ENCODE assay signal across 29 cellular contexts in the genomic region with DNA sequence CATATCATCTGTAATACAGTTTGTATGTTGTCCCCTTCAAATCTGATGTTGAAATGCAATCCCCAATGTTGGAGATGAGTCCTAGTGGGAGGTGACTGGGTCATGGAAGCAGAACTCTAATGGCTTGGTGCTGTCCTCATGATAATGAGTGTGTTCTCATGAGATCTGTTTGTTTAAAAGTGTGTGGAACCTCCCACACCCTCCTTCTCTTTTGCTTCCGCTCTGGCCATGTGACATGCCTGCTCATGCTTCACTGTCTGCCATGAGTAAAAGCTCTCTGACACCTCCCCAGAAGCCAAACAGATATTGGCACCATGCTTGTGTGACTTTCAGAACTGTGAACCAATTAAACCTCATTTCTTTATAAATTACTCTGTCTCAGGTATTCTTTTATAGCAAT.
"Had no signal": no experiment of that assay in that cellular context is flagged by ENCODE, and none has a peak within 500 bp of the region (broad histone marks: within the 10 kb centered on the region; RNA-seq: fewer than 3 reads in every experiment).

No MANE protein-coding gene starts in this region.

- H3K27me3 Mint-ChIP-seq: effector memory CD8-positive, alpha-beta T cell; type B pancreatic cell had no signal

- H3K27ac ChIP-seq: coronary artery, epithelial cell of prostate, esophagus muscularis mucosa, foreskin keratinocyte, gastroesophageal sphincter, heart left ventricle, hepatocyte, left ventricle myocardium inferior, lower lobe of right lung, ovary, psoas muscle, sigmoid colon, testis, tibial artery had no signal

- H3K4me3 Mint-ChIP-seq: effector memory CD8-positive, alpha-beta T cell; natural killer cell; stimulated activated effector memory CD8-positive, alpha-beta T cell treated with anti-CD3 and anti-CD28 coated beads, Interleukin-12 subunit alpha, Interleukin-12 subunit beta, amount 100 ng/mL, for 72 hours; type B pancreatic cell had no signal

- DNase-seq: dermis blood vessel endothelial cell; effector memory CD8-positive, alpha-beta T cell; foreskin keratinocyte; heart left ventricle; left cardiac atrium; left ventricle myocardium inferior; lower lobe of right lung; natural killer cell; occipital lobe; ovary; posterior cingulate gyrus; psoas muscle; right cardiac atrium; sigmoid colon; stimulated activated CD4-positive, alpha-beta T cell treated with anti-CD3 and anti-CD28 coated beads, Interleukin-2, amount 100 ng/mL, for 24 hours; stimulated activated CD4-positive, alpha-beta T cell treated with anti-CD3 and anti-CD28 coated beads, Interleukin-4, amount 100 ng/mL, for 24 hours; stimulated activated naive CD8-positive, alpha-beta T cell treated with anti-CD3 and anti-CD28 coated beads, Interleukin-15, Interleukin-2, amounts not matched to agents 100 U/mL and 50 U/mL, for 24 hours; substantia nigra; testis; tibial artery had no signal

- H3K4me1 ChIP-seq: esophagus muscularis mucosa, foreskin keratinocyte, gastroesophageal sphincter, heart left ventricle, left ventricle myocardium inferior, lower lobe of right lung, psoas muscle, sigmoid colon, testis, tibial artery had no signal

- H3K4me2 ChIP-seq: hepatocyte had no signal

- H3K9me3 ChIP-seq: esophagus muscularis mucosa, gastroesophageal sphincter, lower lobe of right lung, ovary, psoas muscle, testis, tibial artery had no signal

- H3K36me3 ChIP-seq: esophagus muscularis mucosa, gastroesophageal sphincter, heart left ventricle, left ventricle myocardium inferior, lower lobe of right lung, ovary, sigmoid colon, tibial artery had no signal

- H2AFZ ChIP-seq: hepatocyte had no signal

- ATAC-seq: effector memory CD8-positive, alpha-beta T cell; foreskin keratinocyte; gastroesophageal sphincter; heart left ventricle; left cardiac atrium; lower lobe of right lung; natural killer cell; psoas muscle; right cardiac atrium; stimulated activated effector memory CD8-positive, alpha-beta T cell treated with anti-CD3 and anti-CD28 coated beads, Interleukin-12 subunit alpha, Interleukin-12 subunit beta, amount 100 ng/mL, for 72 hours; stimulated activated naive CD8-positive, alpha-beta T cell treated with anti-CD3 and anti-CD28 coated beads, Interleukin-15, Interleukin-2, amounts not matched to agents 100 U/mL and 50 U/mL, for 24 hours had no signal

- H3K36me3 Mint-ChIP-seq: stimulated activated effector memory CD8-positive, alpha-beta T cell treated with anti-CD3 and anti-CD28 coated beads, Interleukin-12 subunit alpha, Interleukin-12 subunit beta, amount 100 ng/mL, for 72 hours; type B pancreatic cell had no signal

- H3K79me2 ChIP-seq: hepatocyte had no signal

- H3K27me3 ChIP-seq: esophagus muscularis mucosa, foreskin keratinocyte, gastroesophageal sphincter, heart left ventricle, hepatocyte, ovary, sigmoid colon, testis, tibial artery had no signal

- H3K4me3 ChIP-seq: coronary artery, esophagus muscularis mucosa, gastroesophageal sphincter, heart left ventricle, hepatocyte, left ventricle myocardium inferior, lower lobe of right lung, ovary, psoas muscle, sigmoid colon, testis, tibial artery had no signal

- H3K27ac Mint-ChIP-seq: effector memory CD8-positive, alpha-beta T cell; natural killer cell; stimulated activated effector memory CD8-positive, alpha-beta T cell treated with anti-CD3 and anti-CD28 coated beads, Interleukin-12 subunit alpha, Interleukin-12 subunit beta, amount 100 ng/mL, for 72 hours; type B pancreatic cell had no signal

- FAIRE-seq: endometrium, urothelium cell line had no signal
